8 cellular contexts compared by ENCODE assay signal in genomic region chr10:124650820-124651401, GRCh38.
DNase-seq lines count a peak whose midpoint lies in the region; ATAC-seq and TF ChIP-seq lines count a peak whose summit lies in the region.

No MANE protein-coding gene starts in this region.

- peak; percentile 55 to 67 for DNase-seq in activated CD4-positive, alpha-beta T cell treated with anti-CD3 and anti-CD28 coated beads, Interleukin-2, amount 50 U/mL, for 48 hours
- DNase-seq in glutamatergic neuron (no peak), NCI-H2081 treated with DMSO at 0.1 percent for 48 hours (lab: John Stamatoyannopoulos, UW) (no peak), brain microvascular endothelial cell (no peak), amniotic stem cell (lab: John Stamatoyannopoulos, UW) (no peak)
- peak; percentile 52 to 54 for DNase-seq in stimulated activated CD8-positive, alpha-beta memory T cell treated with anti-CD3 and anti-CD28 coated beads, Interleukin-2, amount 100 ng/mL, for 48 hours (ENCODE audit: low read depth in 2 of 2)

- H3K36me3 Mint-ChIP-seq in glutamatergic neuron (ENCODE audit: unreplicated experiment) = no peaks in the 10 kb centered on the region

- H3K4me3 Mint-ChIP-seq in glutamatergic neuron (ENCODE audit: unreplicated experiment) = peak overlapping the region; percentile 23

- TF ChIP-seq CTCF in glutamatergic neuron (IDR thresholded peaks at IDR 0.05; ENCODE audit: partially characterized antibody, unreplicated experiment) (no peak), brain microvascular endothelial cell (IDR thresholded peaks at IDR 0.05; ENCODE audit: low read depth, low read length, missing control alignments) (no peak)

- peaks cover 33% of the 10 kb centered on the region for H3K4me1 Mint-ChIP-seq in glutamatergic neuron (ENCODE audit: low read depth, unreplicated experiment)

- peaks cover 10% of the 10 kb centered on the region for H3K27me3 Mint-ChIP-seq in glutamatergic neuron (ENCODE audit: unreplicated experiment)

- H3K36me3 ChIP-seq in brain microvascular endothelial cell (replicated peaks) = no peaks in the 10 kb centered on the region

- peaks cover 8% of the 10 kb centered on the region for H3K9me3 Mint-ChIP-seq in glutamatergic neuron (ENCODE audit: unreplicated experiment)

- in situ Hi-C loops in brain microvascular endothelial cell (cut with HindIII; ENCODE audit: low pct_ligation_motif_present, low sequenced_read_pairs) = no loop called here

- peak overlapping the region; percentile 31 for H3K27ac Mint-ChIP-seq in glutamatergic neuron (ENCODE audit: unreplicated experiment)

- H3K27ac ChIP-seq in brain microvascular endothelial cell = no peak overlapping the region

- no peak overlapping the region for H3K4me3 ChIP-seq in brain microvascular endothelial cell (ENCODE audit: low read depth, low read length)

- ATAC-seq in GM21619 (IDR thresholded peaks at IDR 0.05; ENCODE audit: unreplicated experiment) = peak; percentile 38
- ATAC-seq in HG03378 (IDR thresholded peaks at IDR 0.05; ENCODE audit: unreplicated experiment) = no peak

- H3K27me3 ChIP-seq in brain microvascular endothelial cell (replicated peaks) = no peaks in the 10 kb centered on the region

Comparison
In these comparisons a context has a peak if more than half of its experiments do, and no peak if none do; other contexts are left out.
1. DNase-seq: peak in activated CD4-positive, alpha-beta T cell treated with anti-CD3 and anti-CD28 coated beads, Interleukin-2, amount 50 U/mL, for 48 hours (2 of 2) and stimulated activated CD8-positive, alpha-beta memory T cell treated with anti-CD3 and anti-CD28 coated beads, Interleukin-2, amount 100 ng/mL, for 48 hours (2 of 2); none in glutamatergic neuron (single experiment), NCI-H2081 treated with DMSO at 0.1 percent for 48 hours (single experiment), brain microvascular endothelial cell (single experiment) and amniotic stem cell (single experiment).